In the genomic region with DNA sequence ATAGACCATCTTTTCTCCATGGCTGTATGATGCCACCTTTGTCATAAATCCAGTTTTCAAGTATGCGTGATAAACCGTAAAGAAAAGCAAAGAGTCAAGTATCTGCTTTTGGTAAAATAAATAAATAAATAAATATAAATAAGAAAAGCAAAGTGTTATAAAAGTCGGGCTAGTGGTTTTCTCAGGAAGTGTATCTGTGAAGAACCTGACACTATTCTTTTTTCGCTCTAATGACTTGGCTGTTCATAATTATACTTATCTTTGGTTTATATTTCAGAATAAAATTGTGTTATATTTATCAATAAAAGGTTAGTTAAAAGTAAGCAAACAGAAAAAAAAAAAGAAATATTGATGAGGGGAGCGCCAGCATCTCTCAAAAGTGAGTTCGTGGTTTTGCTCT, we compare ENCODE assay signal across 8 cellular contexts. TPM values are rescaled to one million over a fixed set of nuclear protein-coding genes. Genes with fewer than 3 reads are reported as not detected.
DNase-seq lines count a peak whose midpoint lies in the region; ATAC-seq and TF ChIP-seq lines count a peak whose summit lies in the region.

No MANE protein-coding gene starts in this region.

- peaks cover 30% of the 10 kb centered on the region for H3K9me3 Mint-ChIP-seq in CD8-positive, alpha-beta T cell
- peaks cover 27% of the 10 kb centered on the region for H3K9me3 Mint-ChIP-seq in osteocyte (ENCODE audit: unreplicated experiment)

- H3K4me1 Mint-ChIP-seq in CD8-positive, alpha-beta T cell (ENCODE audit: low read depth), result peaks cover 19% of the 10 kb centered on the region
- peaks cover 13% of the 10 kb centered on the region for H3K4me1 Mint-ChIP-seq in osteocyte (ENCODE audit: unreplicated experiment)

- DNase-seq in CD8-positive, alpha-beta T cell, result no peak
- DNase-seq in Peyer's patch (no peak), epithelial cell of prostate (ENCODE audit: low read depth, low spot score) (no peak), osteocyte (ENCODE audit: extremely low spot score, unreplicated experiment) (no peak), SW 1271 (lab: John Stamatoyannopoulos, UW) (no peak), NCI-H146 treated with DMSO at 0.1 percent for 48 hours (lab: John Stamatoyannopoulos, UW; ENCODE audit: unreplicated experiment) (no peak)

- H3K4me3 Mint-ChIP-seq in CD8-positive, alpha-beta T cell, result peak overlapping the region; percentile 90
- H3K4me3 Mint-ChIP-seq in osteocyte (ENCODE audit: unreplicated experiment), result peak overlapping the region; percentile 88

- H3K27me3 ChIP-seq in CD8-positive, alpha-beta T cell (ENCODE audit: insufficient read depth, low read length), result no peaks in the 10 kb centered on the region
- no peaks in the 10 kb centered on the region for H3K27me3 ChIP-seq in Peyer's patch

- CTCF ChIA-PET in CD8-positive, alpha-beta T cell (lab: Charles Lee), result interaction anchor here (2.6 kb wide), 1 partner anchor 25 kb away, joined by 10 read pairs; no protein-coding TSS in a partner anchor

- H3K27ac Mint-ChIP-seq in CD8-positive, alpha-beta T cell, result peak overlapping the region; percentile 75
- H3K27ac Mint-ChIP-seq in osteocyte (ENCODE audit: unreplicated experiment), result peak overlapping the region; percentile 88

- POLR2A ChIA-PET in CD8-positive, alpha-beta T cell (lab: Charles Lee), result interaction anchor here (1.0 to 1.2 kb wide), 3 partner anchors 11 to 30 kb away, joined by 4 to 6 read pairs (median 4); a partner anchor contains a TSS

- intact Hi-C loops in CD8-positive, alpha-beta T cell (cut with DNase I, micrococcal nuclease), result loop anchor here (1.0 kb wide), 3 partner anchors 23 to 58 kb away; a partner anchor contains a TSS

- TF ChIP-seq CTCF in CD8-positive, alpha-beta T cell (IDR thresholded peaks at IDR 0.05), result no peak
- no peak for TF ChIP-seq CTCF in Peyer's patch (IDR thresholded peaks at IDR 0.05)
- no peak for TF ChIP-seq CTCF in osteocyte (IDR thresholded peaks at IDR 0.05)

- no peak for TF ChIP-seq POLR2A in Peyer's patch (IDR thresholded peaks at IDR 0.05)

- ATAC-seq in CD8-positive, alpha-beta T cell, result no peak
- no peak for ATAC-seq in HG02571 (IDR thresholded peaks at IDR 0.05; ENCODE audit: unreplicated experiment)
- no peak for ATAC-seq in GM21723 (IDR thresholded peaks at IDR 0.05; ENCODE audit: unreplicated experiment)

- H3K36me3 ChIP-seq in CD8-positive, alpha-beta T cell (ENCODE audit: insufficient read depth, low read length), result no peaks in the 10 kb centered on the region
- H3K36me3 ChIP-seq in Peyer's patch, result no peaks in the 10 kb centered on the region

- peak overlapping the region; percentile 54 for H3K27ac ChIP-seq in CD8-positive, alpha-beta T cell (ENCODE audit: low read depth, low read length)
- peak overlapping the region in 3 of 4 donors; percentile 24 to 73 (median 59) for H3K27ac ChIP-seq in Peyer's patch
- H3K27ac ChIP-seq in epithelial cell of prostate, result peak overlapping the region; percentile 2

- no peaks in the 10 kb centered on the region for H3K27me3 Mint-ChIP-seq in CD8-positive, alpha-beta T cell (ENCODE audit: low read depth)
- no peaks in the 10 kb centered on the region for H3K27me3 Mint-ChIP-seq in osteocyte (ENCODE audit: unreplicated experiment)

- H3K4me3 ChIP-seq in CD8-positive, alpha-beta T cell (ENCODE audit: low read depth, low read length), result peak overlapping the region; percentile 79
- peak overlapping the region; percentile 53 to 88 (median 74) for H3K4me3 ChIP-seq in Peyer's patch

- peaks cover 48% of the 10 kb centered on the region for H3K36me3 Mint-ChIP-seq in CD8-positive, alpha-beta T cell
- H3K36me3 Mint-ChIP-seq in osteocyte (ENCODE audit: unreplicated experiment), result peaks cover 31% of the 10 kb centered on the region

- peaks cover 6% of the 10 kb centered on the region for H3K9me3 ChIP-seq in CD8-positive, alpha-beta T cell (ENCODE audit: low read length)
- H3K9me3 ChIP-seq in Peyer's patch, result peaks cover 0 to 16% (median 0%) of the 10 kb centered on the region in 4 donors

- H3K4me1 ChIP-seq in CD8-positive, alpha-beta T cell (ENCODE audit: insufficient read depth, low read length), result peaks cover 9% of the 10 kb centered on the region
- peaks cover 0 to 7% (median 0%) of the 10 kb centered on the region in 4 donors for H3K4me1 ChIP-seq in Peyer's patch

RNA-seq across cellular contexts. Expression of a gene that starts 0.6 kb away (rescaled TPM):
- total RNA-seq in CD8-positive, alpha-beta T cell, result 1 to 10 TPM; 6.7 to 7.6 TPM
- total RNA-seq in Peyer's patch, result 10 to 100 TPM in 1 of 4 donors, 1 to 10 TPM in 3; 6.3 to 10.7 (median 8.1) TPM
- 9.7 and 10.0 TPM in 2 replicates for total RNA-seq in osteocyte

RNA-seq across cellular contexts. Expression of a gene that starts 23.5 kb away (rescaled TPM):
- total RNA-seq in CD8-positive, alpha-beta T cell, result 1 to 10 TPM; 2.9 TPM
- 10 to 100 TPM in 1 of 4 donors, 1 to 10 TPM in 3; 2.3 to 46.2 (median 4.4) TPM for total RNA-seq in Peyer's patch
- total RNA-seq in osteocyte, result 4.7 and 5.4 TPM in 2 replicates

RNA-seq across cellular contexts. Expression of a gene that starts 30.9 kb away (rescaled TPM):
- total RNA-seq in CD8-positive, alpha-beta T cell, result under 1 TPM; 0.64 to 0.92 TPM
- total RNA-seq in Peyer's patch (1 to 10 TPM; 1.2 to 8.3 (median 2.7) TPM), osteocyte (3.7 and 4.9 TPM in 2 replicates)

RNA-seq across cellular contexts. Expression of a gene that starts 57.7 kb away (rescaled TPM):
- 1 to 10 TPM; 3.4 to 4.2 TPM for total RNA-seq in CD8-positive, alpha-beta T cell
- total RNA-seq in Peyer's patch (1 to 10 TPM in 3 of 4 donors, under 1 TPM in 1; 0.88 to 5.8 (median 2.3) TPM), osteocyte (6.7 TPM in 2 replicates)

Comparison
In these comparisons a context has a peak if more than half of its experiments do, and no peak if none do; other contexts are left out.
1. H3K27ac ChIP-seq: peak in every context shown above with its lines; median percentile 59 in Peyer's patch; 54 in CD8-positive, alpha-beta T cell; 2 in epithelial cell of prostate.